13 cellular contexts compared by ENCODE assay signal in the genomic region with DNA sequence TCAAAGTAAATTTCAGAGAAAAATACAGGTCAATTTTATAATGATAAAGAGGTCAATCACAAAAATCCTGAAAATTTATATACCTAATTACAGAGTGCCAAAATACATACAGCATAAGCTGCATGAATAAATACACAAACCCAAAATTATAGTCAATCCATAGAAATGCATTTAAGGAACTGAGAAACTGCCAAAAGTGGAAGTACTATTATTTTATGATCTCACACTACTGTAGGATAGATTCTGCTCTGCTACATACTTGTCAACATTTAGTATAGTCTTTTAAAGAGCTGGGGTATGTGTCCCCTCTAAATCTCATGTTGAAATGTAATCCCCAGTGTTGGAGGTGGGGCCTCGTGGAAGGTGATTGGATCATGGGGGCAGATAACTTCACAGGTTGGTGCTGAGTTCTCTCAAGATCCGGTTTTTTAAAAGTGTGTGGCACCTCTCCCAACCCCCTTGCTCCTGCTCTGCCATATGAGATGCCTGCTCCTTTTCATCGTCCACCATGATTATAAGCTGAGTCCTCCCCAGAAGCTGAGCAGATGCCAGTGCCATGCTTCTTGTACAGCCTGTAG. TPM values are rescaled to one million over a fixed set of nuclear protein-coding genes. Genes with fewer than 3 reads are reported as not detected.
A peak's percentile ranks its signal among the peaks of the same experiment; 100 is the strongest.
DNase-seq lines count a peak whose midpoint lies in the region; ATAC-seq, FAIRE-seq and TF ChIP-seq lines count a peak whose summit lies in the region.
"Had no signal": no experiment of that assay in that cellular context is flagged by ENCODE, and none has a peak within 500 bp of the region (broad histone marks: within the 10 kb centered on the region; RNA-seq: fewer than 3 reads in every experiment).

No MANE protein-coding gene starts in this region.

- H3K9me3 Mint-ChIP-seq in IgD-negative memory B cell (no peaks in the 10 kb centered on the region), WTC11 (no peaks in the 10 kb centered on the region), nephron (no peaks in the 10 kb centered on the region)
- no peaks in the 10 kb centered on the region for H3K9me3 Mint-ChIP-seq in activated CD8-positive, alpha-beta T cell treated with anti-CD3 and anti-CD28 coated beads, Interleukin-2, amount 10 ng/mL, durations not matched to agents 7 days and 5 days (ENCODE audit: insufficient read depth)
- H3K9me3 Mint-ChIP-seq: activated CD4-positive, alpha-beta T cell treated with anti-CD3 and anti-CD28 coated beads, Interleukin-2, amount 10 ng/mL, durations not matched to agents 24 days and 14 days; CD8-positive, alpha-beta memory T cell had no signal

- peak; percentile 46 for FAIRE-seq in GM18507 (lab: Jason Lieb, UNC)

- peaks cover 3% of the 10 kb centered on the region for H3K36me3 Mint-ChIP-seq in IgD-negative memory B cell
- H3K36me3 Mint-ChIP-seq in WTC11, result no peaks in the 10 kb centered on the region
- H3K36me3 Mint-ChIP-seq in nephron (ENCODE audit: low read depth), result peaks cover 38% of the 10 kb centered on the region
- peaks cover 19% of the 10 kb centered on the region for H3K36me3 Mint-ChIP-seq in activated CD8-positive, alpha-beta T cell treated with anti-CD3 and anti-CD28 coated beads, Interleukin-2, amount 10 ng/mL, durations not matched to agents 7 days and 5 days (ENCODE audit: low read depth)

- peak; percentile 68 for ATAC-seq in WTC11
- ATAC-seq in GM21360 (IDR thresholded peaks at IDR 0.05; ENCODE audit: unreplicated experiment), result no peak
- no peak for ATAC-seq in activated CD8-positive, alpha-beta T cell treated with anti-CD3 and anti-CD28 coated beads, Interleukin-2, amount 10 ng/mL, durations not matched to agents 7 days and 5 days
- ATAC-seq: left colon had no signal

- H3K4me3 Mint-ChIP-seq in IgD-negative memory B cell (peak overlapping the region; percentile 34 to 55 (median 46)), WTC11 (peak overlapping the region; percentile 84), nephron (peak overlapping the region; percentile 34 to 63 (median 53))
- H3K4me3 Mint-ChIP-seq in activated CD8-positive, alpha-beta T cell treated with anti-CD3 and anti-CD28 coated beads, Interleukin-2, amount 10 ng/mL, durations not matched to agents 7 days and 5 days, result no peak overlapping the region
- H3K4me3 Mint-ChIP-seq: activated CD4-positive, alpha-beta T cell treated with anti-CD3 and anti-CD28 coated beads, Interleukin-2, amount 10 ng/mL, durations not matched to agents 24 days and 14 days had no signal

- H3K27me3 Mint-ChIP-seq in IgD-negative memory B cell (no peaks in the 10 kb centered on the region), WTC11 (ENCODE audit: low read depth) (no peaks in the 10 kb centered on the region), nephron (ENCODE audit: low read depth) (no peaks in the 10 kb centered on the region)
- H3K27me3 Mint-ChIP-seq in activated CD8-positive, alpha-beta T cell treated with anti-CD3 and anti-CD28 coated beads, Interleukin-2, amount 10 ng/mL, durations not matched to agents 7 days and 5 days (ENCODE audit: low read depth), result no peaks in the 10 kb centered on the region
- H3K27me3 Mint-ChIP-seq: activated CD4-positive, alpha-beta T cell treated with anti-CD3 and anti-CD28 coated beads, Interleukin-2, amount 10 ng/mL, durations not matched to agents 24 days and 14 days; CD8-positive, alpha-beta memory T cell had no signal

- H3K4me1 Mint-ChIP-seq in IgD-negative memory B cell, result peaks cover 0 to 29% (median 9%) of the 10 kb centered on the region in 3 donors
- peaks cover 59% of the 10 kb centered on the region for H3K4me1 Mint-ChIP-seq in WTC11
- peaks cover 6% of the 10 kb centered on the region for H3K4me1 Mint-ChIP-seq in nephron
- H3K4me1 Mint-ChIP-seq in activated CD8-positive, alpha-beta T cell treated with anti-CD3 and anti-CD28 coated beads, Interleukin-2, amount 10 ng/mL, durations not matched to agents 7 days and 5 days (ENCODE audit: low read depth), result no peaks in the 10 kb centered on the region
- H3K4me1 Mint-ChIP-seq: activated CD4-positive, alpha-beta T cell treated with anti-CD3 and anti-CD28 coated beads, Interleukin-2, amount 10 ng/mL, durations not matched to agents 24 days and 14 days had no signal

- POLR2A ChIA-PET in WTC11 (lab: Charles Lee), result no interaction called here
- POLR2A ChIA-PET in activated CD8-positive, alpha-beta T cell treated with anti-CD3 and anti-CD28 coated beads, Interleukin-2, amount 10 ng/mL, durations not matched to agents 7 days and 5 days (lab: Charles Lee), result no interaction called here

- DNase-seq in GM18507 (ENCODE audit: extremely low spot score, insufficient read length, low read depth), result no peak
- no peak for DNase-seq in WTC11 (ENCODE audit: low spot score)
- no peak for DNase-seq in retina
- no peak for DNase-seq in KG1 (lab: John Stamatoyannopoulos, UW)
- no peak for DNase-seq in activated CD8-positive, alpha-beta T cell treated with anti-CD3 and anti-CD28 coated beads, Interleukin-2, amount 10 ng/mL, durations not matched to agents 7 days and 5 days
- DNase-seq: activated CD4-positive, alpha-beta T cell treated with anti-CD3 and anti-CD28 coated beads, Interleukin-2, amount 10 ng/mL, durations not matched to agents 24 days and 14 days; activated gamma-delta T cell; CD8-positive, alpha-beta memory T cell; central memory CD4-positive, alpha-beta T cell; left colon had no signal

- TF ChIP-seq CTCF in WTC11 (IDR thresholded peaks at IDR 0.05) (no peak), nephron (IDR thresholded peaks at IDR 0.05; ENCODE audit: unreplicated experiment in 3 of 3) (no peak)

- H3K27ac Mint-ChIP-seq in IgD-negative memory B cell, result peak overlapping the region in 1 of 3 donors; percentile 75
- peak overlapping the region; percentile 79 for H3K27ac Mint-ChIP-seq in WTC11
- H3K27ac Mint-ChIP-seq in nephron, result no peak overlapping the region
- no peak overlapping the region for H3K27ac Mint-ChIP-seq in activated CD8-positive, alpha-beta T cell treated with anti-CD3 and anti-CD28 coated beads, Interleukin-2, amount 10 ng/mL, durations not matched to agents 7 days and 5 days
- H3K27ac Mint-ChIP-seq: activated CD4-positive, alpha-beta T cell treated with anti-CD3 and anti-CD28 coated beads, Interleukin-2, amount 10 ng/mL, durations not matched to agents 24 days and 14 days had no signal

- CTCF ChIA-PET in WTC11 (lab: Charles Lee), result interaction anchor here (0.6 kb wide), 1 partner anchor 103 kb away, joined by 4 read pairs; no protein-coding TSS in a partner anchor
- CTCF ChIA-PET in activated CD8-positive, alpha-beta T cell treated with anti-CD3 and anti-CD28 coated beads, Interleukin-2, amount 10 ng/mL, durations not matched to agents 7 days and 5 days (lab: Charles Lee), result no interaction called here

TF ChIP-seq in WTC11, 78 proteins besides CTCF, POLR2A, EP300 and RAD21:
- no peak for TF ChIP-seq GABPB1 (CRISPR knock-in tag; IDR thresholded peaks at IDR 0.05)
- TF ChIP-seq, protein P1, sequence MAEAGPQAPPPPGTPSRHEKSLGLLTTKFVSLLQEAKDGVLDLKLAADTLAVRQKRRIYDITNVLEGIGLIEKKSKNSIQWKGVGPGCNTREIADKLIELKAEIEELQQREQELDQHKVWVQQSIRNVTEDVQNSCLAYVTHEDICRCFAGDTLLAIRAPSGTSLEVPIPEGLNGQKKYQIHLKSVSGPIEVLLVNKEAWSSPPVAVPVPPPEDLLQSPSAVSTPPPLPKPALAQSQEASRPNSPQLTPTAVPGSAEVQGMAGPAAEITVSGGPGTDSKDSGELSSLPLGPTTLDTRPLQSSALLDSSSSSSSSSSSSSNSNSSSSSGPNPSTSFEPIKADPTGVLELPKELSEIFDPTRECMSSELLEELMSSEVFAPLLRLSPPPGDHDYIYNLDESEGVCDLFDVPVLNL (CRISPR knock-in tag; IDR thresholded peaks at IDR 0.05; ENCODE audit: borderline replicate concordance, low read depth), result no peak
- no peak for TF ChIP-seq E2F1 (CRISPR knock-in tag; IDR thresholded peaks at IDR 0.05)
- no peak for TF ChIP-seq JAZF1 (CRISPR knock-in tag; IDR thresholded peaks at IDR 0.05)
- no peak for TF ChIP-seq ZNF138 (CRISPR knock-in tag; conservative IDR thresholded peaks at IDR 0.05)
- TF ChIP-seq, protein P2, sequence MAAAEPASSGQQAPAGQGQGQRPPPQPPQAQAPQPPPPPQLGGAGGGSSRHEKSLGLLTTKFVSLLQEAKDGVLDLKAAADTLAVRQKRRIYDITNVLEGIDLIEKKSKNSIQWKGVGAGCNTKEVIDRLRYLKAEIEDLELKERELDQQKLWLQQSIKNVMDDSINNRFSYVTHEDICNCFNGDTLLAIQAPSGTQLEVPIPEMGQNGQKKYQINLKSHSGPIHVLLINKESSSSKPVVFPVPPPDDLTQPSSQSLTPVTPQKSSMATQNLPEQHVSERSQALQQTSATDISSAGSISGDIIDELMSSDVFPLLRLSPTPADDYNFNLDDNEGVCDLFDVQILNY (CRISPR knock-in tag; IDR thresholded peaks at IDR 0.05), result no peak
- TF ChIP-seq ZNF396 (CRISPR knock-in tag; IDR thresholded peaks at IDR 0.05; ENCODE audit: borderline replicate concordance), result no peak
- TF ChIP-seq ATF1 (CRISPR knock-in tag; IDR thresholded peaks at IDR 0.05), result no peak
- TF ChIP-seq SMAD3 (CRISPR knock-in tag; IDR thresholded peaks at IDR 0.05; ENCODE audit: borderline replicate concordance), result no peak
- TF ChIP-seq ZNF219 (CRISPR knock-in tag; IDR thresholded peaks at IDR 0.05; ENCODE audit: borderline replicate concordance), result no peak
- no peak for TF ChIP-seq CBFB (CRISPR knock-in tag; IDR thresholded peaks at IDR 0.05; ENCODE audit: low read depth)

RNA-seq across cellular contexts. Expression of gene CHIC2, which starts 31.8 kb away (rescaled TPM):
- polyA plus RNA-seq in IgD-negative memory B cell, result 43.6 TPM
- total RNA-seq in WTC11 (2021), result 6.9 to 11.0 TPM (median 8.4 TPM) in 3 replicates
- 10 to 100 TPM; 14.6 to 17.1 TPM for total RNA-seq in activated CD8-positive, alpha-beta T cell treated with anti-CD3 and anti-CD28 coated beads, Interleukin-2, amount 10 ng/mL, durations not matched to agents 7 days and 5 days
